ENCODE assay signal across 9 cellular contexts in genomic region chr7:132394283-132395003, GRCh38.
DNase-seq lines count a peak whose midpoint lies in the region; ATAC-seq and TF ChIP-seq lines count a peak whose summit lies in the region.
"Had no signal": no experiment of that assay in that cellular context is flagged by ENCODE, and none has a peak within 500 bp of the region (broad histone marks: within the 10 kb centered on the region; RNA-seq: fewer than 3 reads in every experiment).

No MANE protein-coding gene starts in this region.

- in situ Hi-C loops in ACHN (cut with HindIII; ENCODE audit: low pct_ligation_motif_present, low pct_unique_long_range_greater_than_20kb, low sequenced_read_pairs), result no loop called here

- no peak for TF ChIP-seq CTCF in GM10248 (IDR thresholded peaks at IDR 0.05; ENCODE audit: control extremely low read depth, extremely low read depth, low read depth, missing control alignments)

- CTCF ChIA-PET in GM10248 (lab: Yijun Ruan, JAX), result no interaction called here

- ATAC-seq in T-helper 17 cell, result peak; percentile 56
- ATAC-seq in GM18520 (IDR thresholded peaks at IDR 0.05; ENCODE audit: unreplicated experiment), result no peak
- ATAC-seq in HG03175 (IDR thresholded peaks at IDR 0.05; ENCODE audit: unreplicated experiment), result no peak

- H3K9me3 ChIP-seq in T-helper 17 cell (ENCODE audit: control insufficient read depth, low read length, poor library complexity, severe bottlenecking), result no peaks in the 10 kb centered on the region

- no peak overlapping the region for H3K4me3 Mint-ChIP-seq in T-helper 17 cell

- intact Hi-C loops in cardiac septum (cut with DNase I), result loop anchor here (5.0 kb wide), 2 partner anchors 108 to 183 kb away; partner anchors contain the start of gene PLXNA4

- H3K27me3 Mint-ChIP-seq in T-helper 17 cell, result peaks cover 12% of the 10 kb centered on the region

- H3K36me3 Mint-ChIP-seq in T-helper 17 cell (ENCODE audit: low read depth), result peaks cover 2% of the 10 kb centered on the region

- H3K4me1 Mint-ChIP-seq in T-helper 17 cell, result peaks cover 6% of the 10 kb centered on the region

- H3K27ac Mint-ChIP-seq in T-helper 17 cell, result peak overlapping the region; percentile 59

- DNase-seq in ACHN, result peak; percentile 14
- DNase-seq in GM10248 (ENCODE audit: extremely low spot score), result peak; percentile 21
- DNase-seq in T-helper 17 cell, result no peak
- DNase-seq in cardiac septum (ENCODE audit: low spot score), result peak; percentile 57
- no peak for DNase-seq in NCI-H2029 (lab: John Stamatoyannopoulos, UW)
- DNase-seq in KG1 (lab: John Stamatoyannopoulos, UW), result no peak
- DNase-seq: SHP77 treated with DMSO at 0.1 percent for 48 hours had no signal

- POLR2A ChIA-PET in GM10248 (lab: Yijun Ruan, JAX), result no interaction called here

Comparison
In these comparisons a context has a peak if more than half of its experiments do, and no peak if none do; other contexts are left out.
1. DNase-seq: peak in ACHN (single experiment), GM10248 (single experiment) and cardiac septum (single experiment); none in T-helper 17 cell (0 of 3), NCI-H2029 (single experiment) and KG1 (single experiment).